ENCODE assay signal across 9 cellular contexts in genomic region chr6:43496370-43497128, GRCh38. TPM values are rescaled to one million over a fixed set of nuclear protein-coding genes. Genes with fewer than 3 reads are reported as not detected.
DNase-seq lines count a peak whose midpoint lies in the region; ATAC-seq, FAIRE-seq and TF ChIP-seq lines count a peak whose summit lies in the region.
"Had no signal": no experiment of that assay in that cellular context is flagged by ENCODE, and none has a peak within 500 bp of the region (broad histone marks: within the 10 kb centered on the region; RNA-seq: fewer than 3 reads in every experiment).

No MANE protein-coding gene starts in this region.

- intact Hi-C loops in CD4-positive, alpha-beta T cell (cut with DNase I, micrococcal nuclease), result no loop called here
- intact Hi-C loops in MCF 10A (cut with micrococcal nuclease) (loop anchor here (1.0 to 5.0 kb wide), 4 partner anchors 16 to 594 kb away; partner anchors contain the start of gene ZNF318), right lobe of liver (cut with DNase I) (no loop called here)

- CTCF ChIA-PET in CD4-positive, alpha-beta T cell (lab: Charles Lee), result no interaction called here
- CTCF ChIA-PET in MCF 10A (lab: Yijun Ruan, JAX), result interaction anchor here (0.6 to 9.0 kb wide), 36 partner anchors 9 to 666 kb away, joined by 3 to 102 read pairs (median 4); partner anchors contain the start of genes DLK2, TJAP1, YIPF3 and ZNF318

- no peak for TF ChIP-seq POLR2A in right lobe of liver (IDR thresholded peaks at IDR 0.05)

- peaks cover 0 to 23% (median 11%) of the 10 kb centered on the region in 4 donors for H3K4me1 ChIP-seq in right lobe of liver

- WGBS in right lobe of liver (ENCODE audit: insufficient coverage, low coverage, low lambda C conversion rate, missing lambda C conversion rate), result 40% methylated on average over 3 of the region's 18 CpGs

- peaks cover 36% of the 10 kb centered on the region for H3K4me1 Mint-ChIP-seq in CD4-positive, alpha-beta T cell (ENCODE audit: low read depth)
- peaks cover 53% of the 10 kb centered on the region for H3K4me1 Mint-ChIP-seq in MCF 10A (ENCODE audit: insufficient read depth, unreplicated experiment)

- no peak for DNase-seq in CD4-positive, alpha-beta T cell
- DNase-seq in HTR-8/SVneo (ENCODE audit: insufficient read length, low spot score) (peak; percentile 81), MCF 10A (ENCODE audit: unreplicated experiment) (peak; percentile 88), right lobe of liver (no peak), NOMO-1 treated with DMSO at 0.1 percent for 48 hours (lab: John Stamatoyannopoulos, UW; ENCODE audit: unreplicated experiment) (no peak), NCI-H2171 (lab: John Stamatoyannopoulos, UW) (no peak)

- H3K36me3 Mint-ChIP-seq in CD4-positive, alpha-beta T cell (ENCODE audit: low read depth), result peaks cover 56% of the 10 kb centered on the region
- peaks cover 57% of the 10 kb centered on the region for H3K36me3 Mint-ChIP-seq in MCF 10A (ENCODE audit: insufficient read depth, unreplicated experiment)

- POLR2A ChIA-PET in CD4-positive, alpha-beta T cell (lab: Charles Lee), result interaction anchor here (2.4 kb wide), 1 partner anchor 13 kb away, joined by 10 read pairs; the partner anchor contains the start of gene LRRC73
- POLR2A ChIA-PET in MCF 10A (lab: Yijun Ruan, JAX), result interaction anchor here (0.6 to 9.6 kb wide), 23 partner anchors 10 to 486 kb away, joined by 3 to 209 read pairs (median 6); partner anchors contain the start of genes ABCC10, DLK2, LRRC73 and POLR1C

- peak; percentile 53 for ATAC-seq in CD4-positive, alpha-beta T cell (ENCODE audit: poor library complexity)
- peak; percentile 12 to 45 (median 28) for ATAC-seq in right lobe of liver
- no peak for ATAC-seq in HG03571 (IDR thresholded peaks at IDR 0.05; ENCODE audit: unreplicated experiment)
- no peak for ATAC-seq in HG03280 (IDR thresholded peaks at IDR 0.05; ENCODE audit: unreplicated experiment)

- no peak overlapping the region for H3K27ac ChIP-seq in CD4-positive, alpha-beta T cell (ENCODE audit: low read depth, low read length)
- no peak overlapping the region for H3K27ac ChIP-seq in right lobe of liver
- H3K27ac ChIP-seq: HL-60 had no signal

- no peak overlapping the region for H3K27ac Mint-ChIP-seq in CD4-positive, alpha-beta T cell
- peak overlapping the region; percentile 88 for H3K27ac Mint-ChIP-seq in MCF 10A (ENCODE audit: low read depth, unreplicated experiment)

- no peaks in the 10 kb centered on the region for H3K9me3 Mint-ChIP-seq in CD4-positive, alpha-beta T cell
- H3K9me3 Mint-ChIP-seq in MCF 10A (ENCODE audit: unreplicated experiment), result no peaks in the 10 kb centered on the region

- H3K36me3 ChIP-seq in right lobe of liver, result peaks cover 0 to 30% (median 4%) of the 10 kb centered on the region in 4 donors

- no peaks in the 10 kb centered on the region for H3K27me3 Mint-ChIP-seq in CD4-positive, alpha-beta T cell
- no peaks in the 10 kb centered on the region for H3K27me3 Mint-ChIP-seq in MCF 10A (ENCODE audit: insufficient read depth, unreplicated experiment)

- H3K4me3 ChIP-seq in right lobe of liver, result no peak overlapping the region

- TF ChIP-seq CTCF in CD4-positive, alpha-beta T cell (IDR thresholded peaks at IDR 0.05), result no peak
- TF ChIP-seq CTCF in MCF 10A (IDR thresholded peaks at IDR 0.05; ENCODE audit: unreplicated experiment), result peak; percentile 91
- peak; percentile 41 to 53 (median 44) for TF ChIP-seq CTCF in right lobe of liver (IDR thresholded peaks at IDR 0.05)

- H3K27me3 ChIP-seq in CD4-positive, alpha-beta T cell (ENCODE audit: control insufficient read depth, insufficient read depth, low read length), result no peaks in the 10 kb centered on the region
- no peaks in the 10 kb centered on the region for H3K27me3 ChIP-seq in right lobe of liver

- H3K9me3 ChIP-seq in CD4-positive, alpha-beta T cell (ENCODE audit: control insufficient read depth, low read length), result no peaks in the 10 kb centered on the region
- H3K9me3 ChIP-seq in right lobe of liver, result no peaks in the 10 kb centered on the region

- H3K4me3 Mint-ChIP-seq in CD4-positive, alpha-beta T cell, result no peak overlapping the region
- H3K4me3 Mint-ChIP-seq in MCF 10A (ENCODE audit: unreplicated experiment), result peak overlapping the region; percentile 43

- no TSS peak for BruUV-seq in MCF 10A (replicated peaks; lab: Mats Ljungman, UMichigan)

- FAIRE-seq in HTR-8/SVneo (lab: Jason Lieb, UNC), result peak; percentile 92

RNA-seq across cellular contexts. Expression of gene LRRC73, which starts 13.6 kb away (rescaled TPM):
- total RNA-seq in CD4-positive, alpha-beta T cell, result under 1 TPM; 0.45 to 0.52 TPM
- total RNA-seq in MCF 10A (2022) (0.37 and 1.2 TPM in 2 replicates), right lobe of liver (under 1 TPM in 5 of 6 experiments, not detected in 1; 0.12 to 0.43 (median 0.26) TPM)

RNA-seq across cellular contexts. Expression of gene TJAP1, which starts 19.2 kb away (rescaled TPM):
- 10 to 100 TPM; 23.6 to 24.4 TPM for total RNA-seq in CD4-positive, alpha-beta T cell
- total RNA-seq in MCF 10A (2022), result 70.9 and 78.9 TPM in 2 replicates
- total RNA-seq in right lobe of liver, result 10 to 100 TPM in 5 of 6 experiments, 1 to 10 TPM in 1; 9.2 to 16.0 (median 12.9) TPM

RNA-seq across cellular contexts. Expression of gene YIPF3, which starts 20.2 kb away (rescaled TPM):
- total RNA-seq in CD4-positive, alpha-beta T cell, result 10 to 100 TPM; 36.5 to 37.9 TPM
- total RNA-seq in MCF 10A (2022), result 65.1 and 72.9 TPM in 2 replicates
- 10 to 100 TPM; 58.9 to 70.0 (median 62.7) TPM for total RNA-seq in right lobe of liver

RNA-seq across cellular contexts. Expression of gene POLR1C, which starts 20.3 kb away (rescaled TPM):
- total RNA-seq in CD4-positive, alpha-beta T cell, result 10 to 100 TPM; 46.6 to 47.8 TPM
- 54.9 and 63.6 TPM in 2 replicates for total RNA-seq in MCF 10A (2022)
- 10 to 100 TPM; 12.2 to 17.7 (median 14.1) TPM for total RNA-seq in right lobe of liver

RNA-seq across cellular contexts. Expression of gene DLK2, which starts 41.2 kb away (rescaled TPM):
- under 1 TPM; 0.19 to 0.36 TPM for total RNA-seq in CD4-positive, alpha-beta T cell
- 13.6 and 30.2 TPM in 2 replicates for total RNA-seq in MCF 10A (2022)
- under 1 TPM in 1 of 6 experiments, not detected in 5; 0.13 TPM for total RNA-seq in right lobe of liver

Comparison
In these comparisons a context has a peak if more than half of its experiments do, and no peak if none do; other contexts are left out.
1. ATAC-seq: peak in CD4-positive, alpha-beta T cell (single experiment) and right lobe of liver (4 of 4); none in HG03571 (single experiment) and HG03280 (single experiment).
2. DNase-seq: peak in HTR-8/SVneo (single experiment) and MCF 10A (single experiment); none in CD4-positive, alpha-beta T cell (0 of 10), right lobe of liver (0 of 3), NOMO-1 treated with DMSO at 0.1 percent for 48 hours (single experiment) and NCI-H2171 (single experiment).